Comparison of ENCODE assay signal across 27 cellular contexts in the genomic region with DNA sequence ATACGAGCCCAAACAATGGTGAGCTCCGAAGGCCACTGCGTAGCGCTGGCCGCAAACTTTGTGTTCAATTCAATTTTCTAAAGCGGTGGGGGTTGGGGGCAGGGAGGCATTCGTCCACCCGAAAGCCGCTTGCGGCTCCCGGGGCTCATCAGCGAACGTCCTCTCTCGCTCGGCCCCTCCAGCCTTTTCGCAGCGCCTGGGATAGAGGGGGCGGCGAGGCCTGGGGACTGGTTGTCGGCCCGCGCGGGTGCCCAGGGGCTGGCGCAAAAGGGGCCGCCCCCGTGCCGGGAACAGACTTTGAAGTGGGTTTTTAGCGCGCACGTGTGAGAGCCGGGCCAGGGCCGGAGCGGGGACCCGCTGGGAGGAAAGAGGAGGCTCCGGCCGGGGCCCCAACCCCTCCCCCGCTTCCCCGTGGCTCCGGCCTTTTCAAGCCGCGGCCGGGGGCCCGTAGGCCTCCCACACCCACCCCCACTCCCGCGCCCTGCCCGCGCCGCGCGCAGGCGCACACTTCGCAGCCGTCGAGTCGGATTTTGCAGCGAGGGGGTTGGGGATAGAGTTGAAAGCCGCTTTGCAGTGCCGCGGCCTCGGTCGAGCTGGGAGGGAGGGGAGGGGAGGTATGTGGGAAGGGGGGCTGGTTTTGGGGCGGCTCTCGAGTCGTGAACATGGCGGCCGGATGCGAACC. TPM values are rescaled to one million over a fixed set of nuclear protein-coding genes. Genes with fewer than 3 reads are reported as not detected.
A peak's percentile ranks its signal among the peaks of the same experiment; 100 is the strongest.
DNase-seq lines count a peak whose midpoint lies in the region; ATAC-seq, FAIRE-seq and TF ChIP-seq lines count a peak whose summit lies in the region.
"Had no signal": no experiment of that assay in that cellular context is flagged by ENCODE, and none has a peak within 500 bp of the region (broad histone marks: within the 10 kb centered on the region; RNA-seq: fewer than 3 reads in every experiment).

No MANE protein-coding gene starts in this region.

- TF ChIP-seq RAD21 in H1 (IDR thresholded peaks at IDR 0.05 in 1 of 2, conservative IDR thresholded peaks at IDR 0.05 in 1 of 2; ENCODE audit: low read depth in 2 of 2, low read length in 2 of 2), result no peak

- H3K36me3 ChIP-seq in HUES6 (ENCODE audit: control insufficient read depth, insufficient read depth, low read length) (peaks cover 40% of the 10 kb centered on the region), H1 (ENCODE audit: control insufficient read depth in 2 of 4, insufficient read depth in 4 of 4, low read length in 3 of 4) (peaks cover 0 to 42% (median 7%) of the 10 kb centered on the region in 4 experiments; a peak in 6 of 8 replicates), mesendoderm (ENCODE audit: control insufficient read depth, insufficient read depth, low read length) (no peaks in the 10 kb centered on the region), testis (ENCODE audit: low read depth, missing control alignments) (no peaks in the 10 kb centered on the region)
- H3K36me3 ChIP-seq: heart left ventricle, tibial nerve had no signal

- ATAC-seq in activated CD8-positive, alpha-beta memory T cell treated with anti-CD3 and anti-CD28 coated beads, Interleukin-2, amount 10 ng/mL, durations not matched to agents 7 days and 5 days, result no peak
- ATAC-seq: GM12878; heart left ventricle; stimulated activated naive CD8-positive, alpha-beta T cell treated with anti-CD3 and anti-CD28 coated beads, Interleukin-15, Interleukin-2, amounts not matched to agents 100 U/mL and 50 U/mL, for 24 hours had no signal

- TF ChIP-seq EP300 in H1 (IDR thresholded peaks at IDR 0.05; ENCODE audit: borderline replicate concordance in 1 of 2, low read depth in 2 of 2, low read length in 2 of 2), result no peak

- H3K4ac ChIP-seq in H1 (replicated peaks; ENCODE audit: insufficient read length, low read depth, low read length) (peak overlapping the region; percentile 23), mesendoderm (ENCODE audit: low read depth, low read length) (no peak overlapping the region)

- H3K23ac ChIP-seq in H1 (ENCODE audit: insufficient read length) (no peak overlapping the region), mesendoderm (ENCODE audit: low read length) (no peak overlapping the region)

- H3K9ac ChIP-seq in HUES6 (ENCODE audit: low read length) (peak overlapping the region; percentile 91), H1 (replicated peaks in 1 of 4; ENCODE audit: extremely low read depth in 1 of 4, low read depth in 3 of 4, low read length in 3 of 4) (peak overlapping the region in 2 of 4 experiments; percentile 25 to 63; a peak in 4 of 7 replicates), mesendoderm (ENCODE audit: low read length) (peak overlapping the region; percentile 63)
- H3K9ac ChIP-seq: SK-N-SH had no signal

- WGBS in H1 (ENCODE audit: extremely low coverage in 1 of 2, insufficient coverage in 1 of 2, insufficient read length in 1 of 2, insufficient replicate concordance in 2 of 2, low coverage in 1 of 2, low lambda C conversion rate in 2 of 2, missing lambda C conversion rate in 1 of 2), 2 experiments, result 0% methylated on average over 3 of the region's 67 CpGs; no CpG with 5 or more reads in 1 of the 2 experiments
- WGBS in mesendoderm (ENCODE audit: extremely low coverage, insufficient coverage, low lambda C conversion rate), result no CpG with 5 or more reads among the region's 67 CpGs
- 0 to 2% methylated on average over 3 to 35 of the region's 67 CpGs for WGBS in testis, 2 donors

- H3K18ac ChIP-seq in H1 (ENCODE audit: extremely low read depth, low read length), result no peak overlapping the region; the same call in 1 of the 2 replicates
- peak overlapping the region; percentile 82 for H3K18ac ChIP-seq in mesendoderm (ENCODE audit: low read length)

- H2AFZ ChIP-seq in H1 (ENCODE audit: low read length), result no peak overlapping the region

- peak in 1 of 2 experiments; percentile 75 for DNase-seq in H1 (ENCODE audit: low read depth in 1 of 2, low spot score in 2 of 2)
- DNase-seq in mesendoderm, result peak; percentile 92
- no peak for DNase-seq in testis
- no peak for DNase-seq in activated CD4-positive, alpha-beta T cell treated with anti-CD3 and anti-CD28 coated beads, Interleukin-2, amount 10 ng/mL, durations not matched to agents 7 days and 5 days
- no peak for DNase-seq in activated naive CD4-positive, alpha-beta T cell treated with anti-CD3 and anti-CD28 coated beads, Interleukin-2, amount 10 ng/mL, durations not matched to agents 7 days and 5 days
- DNase-seq in activated CD8-positive, alpha-beta memory T cell treated with anti-CD3 and anti-CD28 coated beads, Interleukin-2, amount 10 ng/mL, durations not matched to agents 7 days and 5 days, result no peak
- DNase-seq: activated CD4-positive, alpha-beta memory T cell treated with anti-CD3 and anti-CD28 coated beads for 36 hours; activated naive CD4-positive, alpha-beta T cell; activated T-cell treated with anti-CD3 and anti-CD28 coated beads for 4 hours; CD4-positive, alpha-beta memory T cell; cerebellar nuclear complex; heart left ventricle; Kasumi-1; kidney glomerular epithelial cell; naive B cell; NCI-H1048; NCI-H2081; SK-N-SH; stimulated activated naive CD8-positive, alpha-beta T cell treated with anti-CD3 and anti-CD28 coated beads, Interleukin-15, Interleukin-2, amounts not matched to agents 100 U/mL and 50 U/mL, for 24 hours had no signal

- H3K27ac Mint-ChIP-seq in activated CD4-positive, alpha-beta T cell treated with anti-CD3 and anti-CD28 coated beads, Interleukin-2, amount 10 ng/mL, durations not matched to agents 7 days and 5 days, result no peak overlapping the region
- H3K27ac Mint-ChIP-seq in activated naive CD4-positive, alpha-beta T cell treated with anti-CD3 and anti-CD28 coated beads, Interleukin-2, amount 10 ng/mL, durations not matched to agents 7 days and 5 days, result no peak overlapping the region
- no peak overlapping the region for H3K27ac Mint-ChIP-seq in activated CD8-positive, alpha-beta memory T cell treated with anti-CD3 and anti-CD28 coated beads, Interleukin-2, amount 10 ng/mL, durations not matched to agents 7 days and 5 days
- H3K27ac Mint-ChIP-seq: activated CD4-positive, alpha-beta memory T cell treated with anti-CD3 and anti-CD28 coated beads for 36 hours; CD4-positive, alpha-beta memory T cell had no signal

- peaks cover 53% of the 10 kb centered on the region for H3K27me3 Mint-ChIP-seq in activated CD4-positive, alpha-beta T cell treated with anti-CD3 and anti-CD28 coated beads, Interleukin-2, amount 10 ng/mL, durations not matched to agents 7 days and 5 days
- peaks cover 57% of the 10 kb centered on the region for H3K27me3 Mint-ChIP-seq in activated naive CD4-positive, alpha-beta T cell treated with anti-CD3 and anti-CD28 coated beads, Interleukin-2, amount 10 ng/mL, durations not matched to agents 7 days and 5 days
- peaks cover 56% of the 10 kb centered on the region for H3K27me3 Mint-ChIP-seq in activated CD8-positive, alpha-beta memory T cell treated with anti-CD3 and anti-CD28 coated beads, Interleukin-2, amount 10 ng/mL, durations not matched to agents 7 days and 5 days

- no peaks in the 10 kb centered on the region for H3K79me1 ChIP-seq in H1 (ENCODE audit: low read depth, low read length)
- H3K79me1 ChIP-seq in mesendoderm (ENCODE audit: low read length), result no peaks in the 10 kb centered on the region

- TF ChIP-seq CTCF in H1 (IDR thresholded peaks at IDR 0.05; ENCODE audit: control extremely low read depth in 1 of 3, insufficient read depth in 1 of 3, low read depth in 1 of 3, low read length in 3 of 3) (no peak), testis (IDR thresholded peaks at IDR 0.05) (no peak)

- TF ChIP-seq POLR2A in H1 (IDR thresholded peaks at IDR 0.05; ENCODE audit: control extremely low read depth in 1 of 2, low read depth in 2 of 2, low read length in 2 of 2), result no peak
- TF ChIP-seq POLR2A in testis (IDR thresholded peaks at IDR 0.05), result no peak

- no peaks in the 10 kb centered on the region for H3K4me1 Mint-ChIP-seq in activated CD4-positive, alpha-beta T cell treated with anti-CD3 and anti-CD28 coated beads, Interleukin-2, amount 10 ng/mL, durations not matched to agents 7 days and 5 days
- no peaks in the 10 kb centered on the region for H3K4me1 Mint-ChIP-seq in activated naive CD4-positive, alpha-beta T cell treated with anti-CD3 and anti-CD28 coated beads, Interleukin-2, amount 10 ng/mL, durations not matched to agents 7 days and 5 days
- H3K4me1 Mint-ChIP-seq in activated CD8-positive, alpha-beta memory T cell treated with anti-CD3 and anti-CD28 coated beads, Interleukin-2, amount 10 ng/mL, durations not matched to agents 7 days and 5 days, result no peaks in the 10 kb centered on the region
- H3K4me1 Mint-ChIP-seq: naive B cell had no signal

- H3K79me2 ChIP-seq in H1 (ENCODE audit: control insufficient read depth in 1 of 2, insufficient read depth in 2 of 2, low read length in 2 of 2) (peaks cover 5 to 33% of the 10 kb centered on the region in 2 experiments; a peak in 3 of 4 replicates), mesendoderm (ENCODE audit: control insufficient read depth, insufficient read depth, low read length) (peaks cover 14% of the 10 kb centered on the region)

- no peak overlapping the region for H2BK120ac ChIP-seq in H1 (replicated peaks; ENCODE audit: low read depth, low read length)
- no peak overlapping the region for H2BK120ac ChIP-seq in mesendoderm (ENCODE audit: low read depth, low read length)

- H3K56ac ChIP-seq in H1 (replicated peaks; ENCODE audit: insufficient read length, low read depth, low read length) (no peak overlapping the region), mesendoderm (ENCODE audit: low read length) (peak overlapping the region; percentile 85)

- H4K5ac ChIP-seq in H1 (ENCODE audit: insufficient read length, low read depth, low read length) (peak overlapping the region; percentile 18), mesendoderm (ENCODE audit: low read length) (no peak overlapping the region)

- H3K4me2 ChIP-seq in H1 (ENCODE audit: insufficient read depth in 1 of 2, low read depth in 2 of 2, low read length in 2 of 2) (peak overlapping the region; percentile 57 to 99), mesendoderm (ENCODE audit: low read length) (peak overlapping the region; percentile 11)
- H3K4me2 ChIP-seq: SK-N-SH had no signal

- H4K91ac ChIP-seq in H1 (replicated peaks; ENCODE audit: insufficient read length, low read length), result no peak overlapping the region

- H2AK5ac ChIP-seq in H1 (ENCODE audit: low read depth, low read length) (no peak overlapping the region), mesendoderm (ENCODE audit: low read length) (no peak overlapping the region)

- H3K27ac ChIP-seq in HUES6 (ENCODE audit: low read depth, low read length) (peak overlapping the region; percentile 92), H1 (ENCODE audit: low read depth, low read length) (peak overlapping the region; percentile 79; the same call in 1 of the 2 replicates), mesendoderm (ENCODE audit: low read depth, low read length) (peak overlapping the region; percentile 93), testis (peak overlapping the region in 1 of 2 donors; percentile 24)
- H3K27ac ChIP-seq: heart left ventricle, tibial nerve had no signal

- H3K4me1 ChIP-seq in HUES6 (ENCODE audit: control insufficient read depth, insufficient read depth, low read length) (peaks cover 52% of the 10 kb centered on the region), H1 (replicated peaks in 1 of 4; ENCODE audit: control insufficient read depth in 3 of 4, insufficient read depth in 4 of 4, low read length in 3 of 4) (peaks cover 1 to 22% (median 5%) of the 10 kb centered on the region in 4 experiments; a peak in 6 of 7 replicates), mesendoderm (ENCODE audit: control insufficient read depth, low read depth, low read length) (no peaks in the 10 kb centered on the region), testis (no peaks in the 10 kb centered on the region)

- H2BK12ac ChIP-seq in H1 (ENCODE audit: low read depth, low read length), result no peak overlapping the region

- H2BK15ac ChIP-seq in H1 (ENCODE audit: low read length), result no peak overlapping the region
- no peak overlapping the region for H2BK15ac ChIP-seq in mesendoderm (replicated peaks; ENCODE audit: low read depth)

- no peaks in the 10 kb centered on the region for H3K27me3 ChIP-seq in HUES6 (ENCODE audit: control insufficient read depth, insufficient read depth, low read length)
- H3K27me3 ChIP-seq in H1 (replicated peaks in 1 of 4; ENCODE audit: control insufficient read depth in 3 of 4, extremely low read depth in 1 of 4, insufficient read depth in 3 of 4, low read length in 3 of 4), result no peaks in the 10 kb centered on the region
- H3K27me3 ChIP-seq in mesendoderm (ENCODE audit: insufficient read depth, low read length, poor library complexity), result no peaks in the 10 kb centered on the region
- H3K27me3 ChIP-seq in testis, result no peaks in the 10 kb centered on the region

- CTCF ChIA-PET in H1 (lab: Charles Lee; ENCODE audit: partially characterized antibody), result interaction anchor here (1.4 to 3.2 kb wide), 3 partner anchors 141 to 352 kb away, joined by 4 to 8 read pairs (median 7); no protein-coding TSS in a partner anchor
- CTCF ChIA-PET in activated CD4-positive, alpha-beta T cell treated with anti-CD3 and anti-CD28 coated beads, Interleukin-2, amount 10 ng/mL, durations not matched to agents 7 days and 5 days (lab: Charles Lee), result no interaction called here
- CTCF ChIA-PET in activated naive CD4-positive, alpha-beta T cell treated with anti-CD3 and anti-CD28 coated beads, Interleukin-2, amount 10 ng/mL, durations not matched to agents 7 days and 5 days (lab: Charles Lee), result no interaction called here
- CTCF ChIA-PET in activated CD8-positive, alpha-beta memory T cell treated with anti-CD3 and anti-CD28 coated beads, Interleukin-2, amount 10 ng/mL, durations not matched to agents 7 days and 5 days (lab: Charles Lee), result no interaction called here

- H3K36me3 Mint-ChIP-seq in activated CD4-positive, alpha-beta T cell treated with anti-CD3 and anti-CD28 coated beads, Interleukin-2, amount 10 ng/mL, durations not matched to agents 7 days and 5 days (ENCODE audit: low read depth), result no peaks in the 10 kb centered on the region
- peaks cover 1% of the 10 kb centered on the region for H3K36me3 Mint-ChIP-seq in activated naive CD4-positive, alpha-beta T cell treated with anti-CD3 and anti-CD28 coated beads, Interleukin-2, amount 10 ng/mL, durations not matched to agents 7 days and 5 days
- H3K36me3 Mint-ChIP-seq in activated CD8-positive, alpha-beta memory T cell treated with anti-CD3 and anti-CD28 coated beads, Interleukin-2, amount 10 ng/mL, durations not matched to agents 7 days and 5 days, result no peaks in the 10 kb centered on the region
- H3K36me3 Mint-ChIP-seq: activated CD4-positive, alpha-beta memory T cell treated with anti-CD3 and anti-CD28 coated beads for 36 hours; CD4-positive, alpha-beta memory T cell had no signal

- H3K9me3 ChIP-seq in HUES6 (ENCODE audit: control insufficient read depth, insufficient read depth, low read depth, low read length) (no peaks in the 10 kb centered on the region), H1 (ENCODE audit: insufficient read depth in 2 of 2, low read depth in 1 of 2, low read length in 1 of 2) (no peaks in the 10 kb centered on the region), testis (no peaks in the 10 kb centered on the region)
- H3K9me3 ChIP-seq: heart left ventricle, SK-N-SH, tibial nerve had no signal

- no peaks in the 10 kb centered on the region for H3K9me3 Mint-ChIP-seq in activated CD4-positive, alpha-beta T cell treated with anti-CD3 and anti-CD28 coated beads, Interleukin-2, amount 10 ng/mL, durations not matched to agents 7 days and 5 days
- no peaks in the 10 kb centered on the region for H3K9me3 Mint-ChIP-seq in activated naive CD4-positive, alpha-beta T cell treated with anti-CD3 and anti-CD28 coated beads, Interleukin-2, amount 10 ng/mL, durations not matched to agents 7 days and 5 days
- no peaks in the 10 kb centered on the region for H3K9me3 Mint-ChIP-seq in activated CD8-positive, alpha-beta memory T cell treated with anti-CD3 and anti-CD28 coated beads, Interleukin-2, amount 10 ng/mL, durations not matched to agents 7 days and 5 days (ENCODE audit: low read depth)
- H3K9me3 Mint-ChIP-seq: activated CD4-positive, alpha-beta memory T cell treated with anti-CD3 and anti-CD28 coated beads for 36 hours had no signal

- H4K20me1 ChIP-seq in H1 (replicated peaks in 1 of 2; ENCODE audit: control insufficient read depth in 1 of 2, insufficient read depth in 2 of 2, low read length in 2 of 2), result peaks cover 2 to 3% of the 10 kb centered on the region in 2 experiments

- intact Hi-C loops in testis (cut with DNase I; ENCODE audit: low total_unique reads), result no loop called here

- peak overlapping the region; percentile 60; the same call in 1 of the 2 replicates for H2BK5ac ChIP-seq in H1 (ENCODE audit: low read depth, low read length)
- H2BK5ac ChIP-seq in mesendoderm (ENCODE audit: low read length), result no peak overlapping the region

- H3K4me3 ChIP-seq in HUES6 (ENCODE audit: low read depth, low read length) (peak overlapping the region; percentile 95), H1 (ENCODE audit: extremely low read depth in 1 of 4, insufficient read depth in 2 of 4, low read depth in 3 of 4, low read length in 4 of 4) (peak overlapping the region in 2 of 4 experiments; percentile 93 to 96; a peak in 5 of 8 replicates), mesendoderm (ENCODE audit: low read length) (no peak overlapping the region), testis (peak overlapping the region; percentile 32 to 43)
- H3K4me3 ChIP-seq: GM12878, heart left ventricle, tibial nerve had no signal

- H3K14ac ChIP-seq in H1 (ENCODE audit: insufficient read length), result no peak overlapping the region

- H4K8ac ChIP-seq in H1 (ENCODE audit: extremely low read depth, insufficient read depth, low read length) (0 out of 2 replicates have a peak overlapping the region, but pooled peaks have one; percentile 57), mesendoderm (ENCODE audit: low read depth, low read length) (no peak overlapping the region)

- FAIRE-seq in H1 (lab: Jason Lieb, UNC), result no peak
- FAIRE-seq: GM12878, H54, HTR-8/SVneo had no signal

- H3K4me3 Mint-ChIP-seq in activated CD4-positive, alpha-beta T cell treated with anti-CD3 and anti-CD28 coated beads, Interleukin-2, amount 10 ng/mL, durations not matched to agents 7 days and 5 days, result no peak overlapping the region
- no peak overlapping the region for H3K4me3 Mint-ChIP-seq in activated naive CD4-positive, alpha-beta T cell treated with anti-CD3 and anti-CD28 coated beads, Interleukin-2, amount 10 ng/mL, durations not matched to agents 7 days and 5 days
- H3K4me3 Mint-ChIP-seq in activated CD8-positive, alpha-beta memory T cell treated with anti-CD3 and anti-CD28 coated beads, Interleukin-2, amount 10 ng/mL, durations not matched to agents 7 days and 5 days, result no peak overlapping the region
- H3K4me3 Mint-ChIP-seq: activated CD4-positive, alpha-beta memory T cell treated with anti-CD3 and anti-CD28 coated beads for 36 hours; CD4-positive, alpha-beta memory T cell; naive B cell had no signal

- POLR2A ChIA-PET in H1 (lab: Charles Lee; ENCODE audit: partially characterized antibody), result interaction anchor here (0.6 to 4.4 kb wide), 12 partner anchors 8 to 470 kb away, joined by 3 to 25 read pairs (median 5); partner anchors contain the start of gene ZIC3
- POLR2A ChIA-PET in activated CD4-positive, alpha-beta T cell treated with anti-CD3 and anti-CD28 coated beads, Interleukin-2, amount 10 ng/mL, durations not matched to agents 7 days and 5 days (lab: Charles Lee), result no interaction called here

- H3K23me2 ChIP-seq in H1 (ENCODE audit: low read depth, low read length), result peaks cover 5% of the 10 kb centered on the region; the same call in 1 of the 2 replicates

- no peak overlapping the region for H2BK20ac ChIP-seq in H1 (ENCODE audit: low read length)

RNA-seq across cellular contexts. Expression of gene ZIC3, which starts 8.3 kb away (rescaled TPM):
- 73.1 and 79.2 TPM in 2 replicates for total RNA-seq in H1 (2021; fragmentation: NEBNext Ultra II Directional; extraction: Animal tissue kit (Norgen Biotek cat#: 25700))
- polyA plus RNA-seq in H1 (2011; rRNA removed), result 53.7 and 79.8 TPM in 2 replicates
- 68.4 TPM for polyA plus RNA-seq in H1 (2011; cell fraction: cytosol; rRNA removed)
- polyA plus RNA-seq in H1 (2011; cell fraction: nucleus; rRNA removed), result 190 TPM
- polyA plus RNA-seq in H1 (2012, experiment 1 of 2), result 65.0 to 85.6 TPM (median 70.5 TPM) in 4 replicates
- 33.6 TPM for polyA plus RNA-seq in H1 (2012, experiment 2 of 2)
- 60.3 TPM for polyA plus RNA-seq in H1 (2013, experiment 1 of 2)
- polyA plus RNA-seq in H1 (2013, experiment 2 of 2), result 54.6 TPM
- polyA minus RNA-seq in H1 (2011; rRNA and poly(A)+ RNA removed), result 56.3 and 108 TPM in 2 replicates
- 66.3 TPM for polyA minus RNA-seq in H1 (2011; cell fraction: cytosol; rRNA and poly(A)+ RNA removed)
- 67.0 TPM for polyA minus RNA-seq in H1 (2011; cell fraction: nucleus; rRNA and poly(A)+ RNA removed)
- 36.2 TPM for polyA plus RNA-seq in mesendoderm (2013, experiment 1 of 2)
- polyA plus RNA-seq in mesendoderm (2013, experiment 2 of 2), result 34.3 TPM
- total RNA-seq in testis, result 1 to 10 TPM; 1.3 to 1.5 TPM
- polyA plus RNA-seq in testis (ENCODE audit: insufficient read depth, low read depth, low replicate concordance), result 1.5 TPM
- total RNA-seq in activated CD4-positive, alpha-beta T cell treated with anti-CD3 and anti-CD28 coated beads, Interleukin-2, amount 10 ng/mL, durations not matched to agents 7 days and 5 days, result not detected
- not detected for total RNA-seq in activated CD8-positive, alpha-beta memory T cell treated with anti-CD3 and anti-CD28 coated beads, Interleukin-2, amount 10 ng/mL, durations not matched to agents 7 days and 5 days
- total RNA-seq: activated CD4-positive, alpha-beta memory T cell treated with anti-CD3 and anti-CD28 coated beads for 36 hours; CD4-positive, alpha-beta memory T cell; GM12878; heart left ventricle; RPMI7951; skeletal muscle tissue; T-helper 2 cell treated with Interferon-gamma antibody and Interleukin-4, amounts not matched to agents 100 ng/mL and 5 ng/mL, for 36 hours; tibial nerve had no signal
- polyA plus RNA-seq: CD4-positive, alpha-beta memory T cell; heart left ventricle; SK-N-SH had no signal

Comparison
In these comparisons a context has a peak if more than half of its experiments do, and no peak if none do; other contexts are left out.
1. RNA of gene ZIC3, which starts 8.3 kb away (total RNA-seq): 73.1 to 79.2 TPM in H1; 1.3 to 1.5 TPM in testis, not detected in activated CD4-positive, alpha-beta T cell treated with anti-CD3 and anti-CD28 coated beads, Interleukin-2, amount 10 ng/mL, durations not matched to agents 7 days and 5 days and not detected in activated CD8-positive, alpha-beta memory T cell treated with anti-CD3 and anti-CD28 coated beads, Interleukin-2, amount 10 ng/mL, durations not matched to agents 7 days and 5 days; every median in the first group is over 10 times any median in the second.